ENCODE assay signal across 16 cellular contexts in the genomic region with DNA sequence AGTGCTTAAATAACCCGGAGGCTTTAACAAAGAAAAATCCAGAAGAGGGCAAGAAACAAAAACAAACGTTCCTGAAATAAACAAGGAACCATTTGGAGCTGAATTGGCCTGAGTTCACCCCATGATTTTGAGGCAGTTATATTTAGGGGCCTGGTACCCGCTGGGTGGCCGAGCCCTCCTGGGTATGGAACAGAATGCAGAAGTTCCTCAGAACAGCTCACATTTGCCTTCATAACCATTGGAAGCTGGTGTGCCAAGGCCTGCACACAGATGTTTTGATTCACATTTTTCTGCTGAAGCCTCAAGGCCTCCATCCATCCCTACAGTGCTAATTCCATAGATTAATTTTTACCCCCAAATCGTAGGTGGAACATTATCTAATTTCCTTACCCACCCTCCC. TPM values are rescaled to one million over a fixed set of nuclear protein-coding genes. Genes with fewer than 3 reads are reported as not detected.
DNase-seq lines count a peak whose midpoint lies in the region; ATAC-seq, FAIRE-seq and TF ChIP-seq lines count a peak whose summit lies in the region.
"Had no signal": no experiment of that assay in that cellular context is flagged by ENCODE, and none has a peak within 500 bp of the region (broad histone marks: within the 10 kb centered on the region; RNA-seq: fewer than 3 reads in every experiment).

No MANE protein-coding gene starts in this region.

- WGBS in esophagus squamous epithelium, 2 donors: 57 to 66% methylated on average over 5 of the region's 5 CpGs
- WGBS in psoas muscle, 3 donors: 23 to 49% (median 31%) methylated on average over 5 of the region's 5 CpGs

- peak overlapping the region; percentile 97 for H3K27ac ChIP-seq in left ventricle myocardium inferior (replicated peaks)
- peak overlapping the region; percentile 11 to 96 (median 60) for H3K27ac ChIP-seq in esophagus squamous epithelium
- peak overlapping the region; percentile 98 for H3K27ac ChIP-seq in psoas muscle
- H3K27ac ChIP-seq: SJCRH30 had no signal

- TF ChIP-seq POLR2A in esophagus squamous epithelium (IDR thresholded peaks at IDR 0.05) (no peak), GM12891 (IDR thresholded peaks at IDR 0.05; ENCODE audit: low read depth, low read length) (no peak)

- no peak for FAIRE-seq in GM12891 (lab: Jason Lieb, UNC)
- FAIRE-seq: frontal cortex had no signal

- intact Hi-C loops in left ventricle myocardium inferior (cut with micrococcal nuclease) (loop anchor here (10.0 kb wide), 1 partner anchor 216 kb away; no protein-coding TSS in a partner anchor), left ventricle myocardium superior (cut with micrococcal nuclease) (loop anchor here (10.0 kb wide), 1 partner anchor 216 kb away; no protein-coding TSS in a partner anchor), esophagus squamous epithelium (cut with DNase I) (no loop called here), psoas muscle (cut with DNase I) (no loop called here)

- H3K9me3 ChIP-seq in left ventricle myocardium inferior (replicated peaks) (no peaks in the 10 kb centered on the region), esophagus squamous epithelium (no peaks in the 10 kb centered on the region), psoas muscle (no peaks in the 10 kb centered on the region), MG63 (no peaks in the 10 kb centered on the region)
- H3K9me3 ChIP-seq: SJCRH30 had no signal

- no peak for ATAC-seq in left ventricle myocardium superior
- no peak for ATAC-seq in psoas muscle

- TF ChIP-seq CTCF in left ventricle myocardium inferior (IDR thresholded peaks at IDR 0.05; ENCODE audit: borderline replicate concordance) (no peak), esophagus squamous epithelium (IDR thresholded peaks at IDR 0.05) (no peak), psoas muscle (IDR thresholded peaks at IDR 0.05) (no peak)

- H3K4me1 ChIP-seq in left ventricle myocardium inferior: peaks cover 89% of the 10 kb centered on the region
- peaks cover 28 to 86% (median 42%) of the 10 kb centered on the region in 3 donors for H3K4me1 ChIP-seq in esophagus squamous epithelium
- H3K4me1 ChIP-seq in psoas muscle: peaks cover 64% of the 10 kb centered on the region

- H3K27me3 ChIP-seq in left ventricle myocardium inferior (ENCODE audit: low read depth) (no peaks in the 10 kb centered on the region), esophagus squamous epithelium (no peaks in the 10 kb centered on the region), psoas muscle (ENCODE audit: insufficient read depth in 3 of 3, low read length in 2 of 3) (no peaks in the 10 kb centered on the region), MG63 (no peaks in the 10 kb centered on the region)
- H3K27me3 ChIP-seq: SJCRH30 had no signal

- H3K4me3 ChIP-seq in left ventricle myocardium inferior: no peak overlapping the region
- no peak overlapping the region for H3K4me3 ChIP-seq in esophagus squamous epithelium
- H3K4me3 ChIP-seq in psoas muscle: peak overlapping the region; percentile 88
- H3K4me3 ChIP-seq in MG63: no peak overlapping the region
- H3K4me3 ChIP-seq: SJCRH30 had no signal

- H3K36me3 ChIP-seq in left ventricle myocardium inferior (no peaks in the 10 kb centered on the region), esophagus squamous epithelium (no peaks in the 10 kb centered on the region), psoas muscle (ENCODE audit: insufficient read depth in 1 of 2, low read depth in 1 of 2) (no peaks in the 10 kb centered on the region), MG63 (no peaks in the 10 kb centered on the region)
- H3K36me3 ChIP-seq: SJCRH30 had no signal

- no peak for DNase-seq in left ventricle myocardium inferior
- DNase-seq in left ventricle myocardium superior: no peak
- DNase-seq in esophagus squamous epithelium (lab: John Stamatoyannopoulos, UW): no peak
- DNase-seq in psoas muscle: no peak
- DNase-seq in NCI-H1105 treated with DMSO at 0.1 percent for 48 hours (lab: John Stamatoyannopoulos, UW): no peak
- no peak for DNase-seq in cerebellar nuclear complex (lab: John Stamatoyannopoulos, UW)
- DNase-seq in GM12891 (ENCODE audit: insufficient read length, low spot score): no peak
- no peak for DNase-seq in MG63
- DNase-seq: activated CD4-positive, alpha-beta T cell treated with anti-CD3 and anti-CD28 coated beads, Interleukin-2, amount 50 U/mL, for 4 hours; amygdala; Calu3; effector CD8-positive, alpha-beta T cell; NCI-H2171; SJCRH30; stimulated activated CD4-positive, alpha-beta T cell treated with anti-CD3 and anti-CD28 coated beads, Interleukin-15, amount 100 ng/mL, for 24 hours had no signal

TF ChIP-seq in GM12891, 5 proteins besides CTCF, POLR2A, EP300 and RAD21:
- no peak for TF ChIP-seq POU2F2 (IDR thresholded peaks at IDR 0.05; ENCODE audit: low read depth, low read length)

RNA-seq across cellular contexts. Expression of a gene that starts 3.3 kb away (rescaled TPM):
- total RNA-seq in left ventricle myocardium inferior (9.6 TPM), left ventricle myocardium superior (8.1 TPM), esophagus squamous epithelium (10 to 100 TPM in 1 of 4 donors, 1 to 10 TPM in 3; 3.5 to 12.8 (median 4.5) TPM), psoas muscle (10 to 100 TPM; 10.6 to 36.9 (median 26.2) TPM)
- 10 to 100 TPM in 1 of 3 donors, 1 to 10 TPM in 2; 3.3 to 11.5 (median 5.2) TPM for polyA plus RNA-seq in psoas muscle
- 2.8 TPM for polyA plus RNA-seq in GM12891 (2012; ENCODE audit: low read depth, missing spikeins)
- total RNA-seq in MG63 (2014; rRNA removed; shearing (Covaris generic); ENCODE audit: low replicate concordance): 0.89 and 1.2 TPM in 2 replicates

Comparison
In these comparisons a context has a peak if more than half of its experiments do, and no peak if none do; other contexts are left out.
1. intact Hi-C loops: an anchor here in left ventricle myocardium inferior (10.0 kb wide) and left ventricle myocardium superior (10.0 kb wide); none called in esophagus squamous epithelium and psoas muscle.